In the genomic region with DNA sequence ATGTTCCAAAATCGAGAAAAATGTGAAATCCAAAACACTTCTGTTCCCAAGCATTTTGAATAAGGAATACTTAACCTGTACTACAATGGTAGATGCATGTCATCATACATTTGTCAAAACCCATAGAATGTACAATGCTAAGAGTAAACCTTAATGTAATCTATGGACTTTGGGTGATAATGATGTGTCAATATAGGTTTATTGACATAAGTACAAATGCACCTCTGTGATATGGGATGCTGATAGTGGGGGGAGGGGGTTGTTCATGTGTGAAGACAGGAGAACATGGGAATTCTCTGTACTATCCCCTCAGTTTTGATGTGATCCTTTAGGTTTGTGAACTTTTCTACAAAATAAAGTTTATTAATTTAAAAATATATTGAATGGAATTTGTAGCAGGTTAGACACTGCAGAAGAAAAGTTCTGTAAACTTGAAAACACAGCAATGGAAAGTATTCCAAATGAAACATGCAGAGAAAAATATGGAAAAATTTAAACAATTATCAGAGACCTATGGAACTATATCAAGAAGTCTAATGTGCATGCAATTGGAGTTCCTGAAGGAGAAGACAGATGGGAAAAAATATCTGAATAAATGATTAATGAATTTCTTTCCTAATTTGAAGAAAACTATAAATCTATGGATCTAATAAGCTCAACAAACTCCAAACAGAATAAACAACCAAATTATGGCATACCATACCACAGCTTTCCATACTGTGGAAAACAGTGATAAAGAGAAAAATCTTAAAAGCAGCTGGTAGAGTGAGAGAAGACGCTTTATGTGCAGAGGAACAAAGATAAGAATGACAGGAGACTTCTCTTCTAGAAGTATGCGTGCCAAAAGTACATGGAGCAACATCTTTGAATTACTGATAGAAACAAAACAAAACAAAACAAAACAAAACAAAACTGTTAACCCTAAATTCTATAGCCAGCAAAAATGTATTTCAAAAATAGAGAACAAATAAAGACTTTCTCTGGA, we compare ENCODE assay signal across 1 cellular context.
A peak's percentile ranks its signal among the peaks of the same experiment; 100 is the strongest.
TF ChIP-seq lines count a peak whose summit lies in the region.

No MANE protein-coding gene starts in this region.

TF ChIP-seq in K562, 482 proteins besides CTCF, POLR2A, EP300 and RAD21 (continued from another document):
- TF ChIP-seq, protein P1, sequence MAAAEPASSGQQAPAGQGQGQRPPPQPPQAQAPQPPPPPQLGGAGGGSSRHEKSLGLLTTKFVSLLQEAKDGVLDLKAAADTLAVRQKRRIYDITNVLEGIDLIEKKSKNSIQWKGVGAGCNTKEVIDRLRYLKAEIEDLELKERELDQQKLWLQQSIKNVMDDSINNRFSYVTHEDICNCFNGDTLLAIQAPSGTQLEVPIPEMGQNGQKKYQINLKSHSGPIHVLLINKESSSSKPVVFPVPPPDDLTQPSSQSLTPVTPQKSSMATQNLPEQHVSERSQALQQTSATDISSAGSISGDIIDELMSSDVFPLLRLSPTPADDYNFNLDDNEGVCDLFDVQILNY (CRISPR knock-in tag; IDR thresholded peaks at IDR 0.05): no peak
- TF ChIP-seq HNRNPL (IDR thresholded peaks at IDR 0.05; ENCODE audit: low read depth, low read length) (no peak), DNMT1 (IDR thresholded peaks at IDR 0.05) (no peak), TRIM24 (IDR thresholded peaks at IDR 0.05) (peak in 1 of 2 experiments; percentile 49; a peak in 1 of 4 replicates), TRIM28 (IDR thresholded peaks at IDR 0.05) (peak; percentile 93)
- TF ChIP-seq, protein P2, sequence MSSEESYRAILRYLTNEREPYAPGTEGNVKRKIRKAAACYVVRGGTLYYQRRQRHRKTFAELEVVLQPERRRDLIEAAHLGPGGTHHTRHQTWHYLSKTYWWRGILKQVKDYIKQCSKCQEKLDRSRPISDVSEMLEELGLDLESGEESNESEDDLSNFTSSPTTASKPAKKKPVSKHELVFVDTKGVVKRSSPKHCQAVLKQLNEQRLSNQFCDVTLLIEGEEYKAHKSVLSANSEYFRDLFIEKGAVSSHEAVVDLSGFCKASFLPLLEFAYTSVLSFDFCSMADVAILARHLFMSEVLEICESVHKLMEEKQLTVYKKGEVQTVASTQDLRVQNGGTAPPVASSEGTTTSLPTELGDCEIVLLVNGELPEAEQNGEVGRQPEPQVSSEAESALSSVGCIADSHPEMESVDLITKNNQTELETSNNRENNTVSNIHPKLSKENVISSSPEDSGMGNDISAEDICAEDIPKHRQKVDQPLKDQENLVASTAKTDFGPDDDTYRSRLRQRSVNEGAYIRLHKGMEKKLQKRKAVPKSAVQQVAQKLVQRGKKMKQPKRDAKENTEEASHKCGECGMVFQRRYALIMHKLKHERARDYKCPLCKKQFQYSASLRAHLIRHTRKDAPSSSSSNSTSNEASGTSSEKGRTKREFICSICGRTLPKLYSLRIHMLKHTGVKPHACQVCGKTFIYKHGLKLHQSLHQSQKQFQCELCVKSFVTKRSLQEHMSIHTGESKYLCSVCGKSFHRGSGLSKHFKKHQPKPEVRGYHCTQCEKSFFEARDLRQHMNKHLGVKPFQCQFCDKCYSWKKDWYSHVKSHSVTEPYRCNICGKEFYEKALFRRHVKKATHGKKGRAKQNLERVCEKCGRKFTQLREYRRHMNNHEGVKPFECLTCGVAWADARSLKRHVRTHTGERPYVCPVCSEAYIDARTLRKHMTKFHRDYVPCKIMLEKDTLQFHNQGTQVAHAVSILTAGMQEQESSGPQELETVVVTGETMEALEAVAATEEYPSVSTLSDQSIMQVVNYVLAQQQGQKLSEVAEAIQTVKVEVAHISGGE (CRISPR knock-in tag; IDR thresholded peaks at IDR 0.05): no peak
- TF ChIP-seq, protein P3, sequence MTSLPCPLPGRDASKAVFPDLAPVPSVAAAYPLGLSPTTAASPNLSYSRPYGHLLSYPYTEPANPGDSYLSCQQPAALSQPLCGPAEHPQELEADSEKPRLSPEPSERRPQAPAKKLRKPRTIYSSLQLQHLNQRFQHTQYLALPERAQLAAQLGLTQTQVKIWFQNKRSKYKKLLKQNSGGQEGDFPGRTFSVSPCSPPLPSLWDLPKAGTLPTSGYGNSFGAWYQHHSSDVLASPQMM (CRISPR knock-in tag; IDR thresholded peaks at IDR 0.05): no peak
- TF ChIP-seq, protein P4, sequence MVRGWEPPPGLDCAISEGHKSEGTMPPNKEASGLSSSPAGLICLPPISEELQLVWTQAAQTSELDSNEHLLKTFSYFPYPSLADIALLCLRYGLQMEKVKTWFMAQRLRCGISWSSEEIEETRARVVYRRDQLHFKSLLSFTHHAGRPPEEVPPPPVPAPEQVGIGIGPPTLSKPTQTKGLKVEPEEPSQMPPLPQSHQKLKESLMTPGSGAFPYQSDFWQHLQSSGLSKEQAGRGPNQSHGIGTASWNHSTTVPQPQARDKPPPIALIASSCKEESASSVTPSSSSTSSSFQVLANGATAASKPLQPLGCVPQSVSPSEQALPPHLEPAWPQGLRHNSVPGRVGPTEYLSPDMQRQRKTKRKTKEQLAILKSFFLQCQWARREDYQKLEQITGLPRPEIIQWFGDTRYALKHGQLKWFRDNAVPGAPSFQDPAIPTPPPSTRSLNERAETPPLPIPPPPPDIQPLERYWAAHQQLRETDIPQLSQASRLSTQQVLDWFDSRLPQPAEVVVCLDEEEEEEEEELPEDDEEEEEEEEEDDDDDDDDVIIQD (CRISPR knock-in tag; IDR thresholded peaks at IDR 0.05): no peak
TF ChIP-seq in K562: peak in this region for 6.
